In genomic region chr7:30984359-30985107, GRCh38 we compare ENCODE assay signal across 11 cellular contexts. TPM values are rescaled to one million over a fixed set of nuclear protein-coding genes. Genes with fewer than 3 reads are reported as not detected.
DNase-seq lines count a peak whose midpoint lies in the region; ATAC-seq, FAIRE-seq and TF ChIP-seq lines count a peak whose summit lies in the region.
"Had no signal": no experiment of that assay in that cellular context is flagged by ENCODE, and none has a peak within 500 bp of the region (broad histone marks: within the 10 kb centered on the region; RNA-seq: fewer than 3 reads in every experiment).

No MANE protein-coding gene starts in this region.

- peaks cover 8% of the 10 kb centered on the region for H3K27me3 ChIP-seq in HUES6 (ENCODE audit: control insufficient read depth, insufficient read depth, low read length)
- H3K27me3 ChIP-seq: colonic mucosa had no signal

- peak; percentile 60 for DNase-seq in Calu3
- DNase-seq in lung microvascular endothelial cell (ENCODE audit: low read depth in 2 of 2) = peak; percentile 27 to 63
- DNase-seq in D721Med (ENCODE audit: insufficient read length, low spot score) = no peak

- no peaks in the 10 kb centered on the region for H3K36me3 ChIP-seq in HUES6 (ENCODE audit: control insufficient read depth, insufficient read depth, low read length)
- H3K36me3 ChIP-seq: colonic mucosa had no signal

- H3K4me1 ChIP-seq in HUES6 (ENCODE audit: control insufficient read depth, insufficient read depth, low read length) = peaks cover 57% of the 10 kb centered on the region
- H3K4me1 ChIP-seq: colonic mucosa had no signal

- BruUV-seq in Calu3 (replicated peaks; lab: Mats Ljungman, UMichigan) = no TSS peak

- FAIRE-seq in D721Med (lab: Jason Lieb, UNC) = no peak

- CTCF ChIA-PET in Calu3 (lab: Charles Lee) = interaction anchor here (0.5 to 10.3 kb wide), 18 partner anchors 10 to 235 kb away, joined by 3 to 397 read pairs (median 3); no protein-coding TSS in a partner anchor

- no peak for ATAC-seq in GM18502 (IDR thresholded peaks at IDR 0.05; ENCODE audit: poor library complexity, unreplicated experiment)
- no peak for ATAC-seq in GM19351 (IDR thresholded peaks at IDR 0.05; ENCODE audit: unreplicated experiment)
- no peak for ATAC-seq in HG02759 (IDR thresholded peaks at IDR 0.05; ENCODE audit: unreplicated experiment)

- H3K36me3 Mint-ChIP-seq in Calu3 (ENCODE audit: insufficient read depth, unreplicated experiment) (no peaks in the 10 kb centered on the region), brain (no peaks in the 10 kb centered on the region)
- H3K36me3 Mint-ChIP-seq: activated CD4-positive, alpha-beta memory T cell treated with anti-CD3 and anti-CD28 coated beads for 36 hours; memory B cell had no signal

- H3K27ac ChIP-seq in HUES6 (ENCODE audit: low read depth, low read length) = no peak overlapping the region
- H3K27ac ChIP-seq: colonic mucosa had no signal

- peak overlapping the region; percentile 63 for H3K9ac ChIP-seq in HUES6 (ENCODE audit: low read length)

- no peaks in the 10 kb centered on the region for H3K9me3 Mint-ChIP-seq in Calu3 (ENCODE audit: low read depth, unreplicated experiment)
- peaks cover 0 to 7% (median 0%) of the 10 kb centered on the region in 5 experiments for H3K9me3 Mint-ChIP-seq in brain
- H3K9me3 Mint-ChIP-seq: activated CD4-positive, alpha-beta memory T cell treated with anti-CD3 and anti-CD28 coated beads for 36 hours; memory B cell had no signal

- H3K27ac Mint-ChIP-seq in Calu3 (ENCODE audit: unreplicated experiment) = no peak overlapping the region
- H3K27ac Mint-ChIP-seq in brain = peak overlapping the region in 4 of 5 experiments; percentile 74 to 87 (median 78)
- H3K27ac Mint-ChIP-seq: activated CD4-positive, alpha-beta memory T cell treated with anti-CD3 and anti-CD28 coated beads for 36 hours; memory B cell had no signal

- H3K27me3 Mint-ChIP-seq in Calu3 (ENCODE audit: unreplicated experiment) = peaks cover 39% of the 10 kb centered on the region
- H3K27me3 Mint-ChIP-seq in brain = peaks cover 12% of the 10 kb centered on the region

- peak overlapping the region; percentile 54 for H3K4me3 ChIP-seq in HUES6 (ENCODE audit: low read depth, low read length)
- H3K4me3 ChIP-seq: colonic mucosa had no signal

- intact Hi-C loops in Calu3 (cut with micrococcal nuclease; ENCODE audit: unreplicated experiment) = loop anchor here (10.0 kb wide), 1 partner anchor 80 kb away; no protein-coding TSS in a partner anchor

- H3K9me3 ChIP-seq in HUES6 (ENCODE audit: control insufficient read depth, insufficient read depth, low read depth, low read length) = no peaks in the 10 kb centered on the region
- H3K9me3 ChIP-seq: colonic mucosa had no signal

- TF ChIP-seq CTCF in Calu3 (IDR thresholded peaks at IDR 0.05; ENCODE audit: unreplicated experiment) = no peak
- no peak for TF ChIP-seq CTCF in brain (conservative IDR thresholded peaks at IDR 0.05)
- TF ChIP-seq CTCF in D721Med (IDR thresholded peaks at IDR 0.05; ENCODE audit: insufficient read depth, missing control alignments) = no peak

- peaks cover 34% of the 10 kb centered on the region for H3K4me1 Mint-ChIP-seq in Calu3 (ENCODE audit: low read depth, unreplicated experiment)
- H3K4me1 Mint-ChIP-seq in brain = peaks cover 67% of the 10 kb centered on the region

- H3K4me3 Mint-ChIP-seq in Calu3 (ENCODE audit: low read depth, unreplicated experiment) (no peak overlapping the region), brain (peak overlapping the region; percentile 48 to 75 (median 72))
- H3K4me3 Mint-ChIP-seq: activated CD4-positive, alpha-beta memory T cell treated with anti-CD3 and anti-CD28 coated beads for 36 hours; memory B cell had no signal

RNA-seq across cellular contexts. Expression of gene GHRHR, which starts 20.8 kb away (rescaled TPM):
- total RNA-seq in Calu3 (2022) = not detected in 2 replicates
- 1.6 TPM for polyA plus RNA-seq in brain (ENCODE audit: insufficient read depth, low read depth, low replicate concordance)
- not detected in 2 replicates for total RNA-seq in lung microvascular endothelial cell
- total RNA-seq: activated CD4-positive, alpha-beta memory T cell treated with anti-CD3 and anti-CD28 coated beads for 36 hours; colonic mucosa had no signal
